8 cellular contexts compared by ENCODE assay signal in genomic region chr17:4161179-4161559, GRCh38. TPM values are rescaled to one million over a fixed set of nuclear protein-coding genes. Genes with fewer than 3 reads are reported as not detected.
A peak's percentile ranks its signal among the peaks of the same experiment; 100 is the strongest.
DNase-seq lines count a peak whose midpoint lies in the region; ATAC-seq and TF ChIP-seq lines count a peak whose summit lies in the region.

No MANE protein-coding gene starts in this region.

- no peak overlapping the region for H2AFZ ChIP-seq in osteoblast (ENCODE audit: low read length)

- H3K4me1 ChIP-seq in osteoblast (ENCODE audit: insufficient read depth, low read length), result peaks cover 10% of the 10 kb centered on the region

- no peaks in the 10 kb centered on the region for H3K4me1 Mint-ChIP-seq in Calu3 (ENCODE audit: low read depth, unreplicated experiment)

- ATAC-seq in GM21360 (IDR thresholded peaks at IDR 0.05; ENCODE audit: unreplicated experiment), result no peak
- ATAC-seq in HG02884 (IDR thresholded peaks at IDR 0.05; ENCODE audit: unreplicated experiment), result no peak

- H3K27ac Mint-ChIP-seq in Calu3 (ENCODE audit: unreplicated experiment), result no peak overlapping the region

- intact Hi-C loops in Calu3 (cut with micrococcal nuclease; ENCODE audit: unreplicated experiment), result no loop called here

- CTCF ChIA-PET in Calu3 (lab: Charles Lee), result no interaction called here

- H3K27ac ChIP-seq in cingulate gyrus (ENCODE audit: low read depth, low read length), result peak overlapping the region; percentile 80
- H3K27ac ChIP-seq in osteoblast (ENCODE audit: low read depth, low read length), result peak overlapping the region; percentile 26

- H3K9me3 Mint-ChIP-seq in Calu3 (ENCODE audit: low read depth, unreplicated experiment), result no peaks in the 10 kb centered on the region

- H3K36me3 Mint-ChIP-seq in Calu3 (ENCODE audit: insufficient read depth, unreplicated experiment), result peaks cover 6% of the 10 kb centered on the region

- peaks cover 25% of the 10 kb centered on the region for H3K36me3 ChIP-seq in osteoblast (ENCODE audit: insufficient read depth, low read length)

- TF ChIP-seq CTCF in Calu3 (IDR thresholded peaks at IDR 0.05; ENCODE audit: unreplicated experiment) (no peak), osteoblast (IDR thresholded peaks at IDR 0.05; ENCODE audit: extremely low read depth, low read depth, low read length) (peak; percentile 41)

- H3K9me3 ChIP-seq in osteoblast (ENCODE audit: low read depth, low read length), result no peaks in the 10 kb centered on the region

- H3K27me3 ChIP-seq in osteoblast (ENCODE audit: insufficient read depth, low read length), result no peaks in the 10 kb centered on the region

- H3K4me3 ChIP-seq in osteoblast (ENCODE audit: insufficient read depth, low read length), result no peak overlapping the region

- H3K79me2 ChIP-seq in osteoblast (ENCODE audit: insufficient read depth, low read length), result no peaks in the 10 kb centered on the region

- BruUV-seq in Calu3 (replicated peaks; lab: Mats Ljungman, UMichigan), result no TSS peak

- no peaks in the 10 kb centered on the region for H4K20me1 ChIP-seq in osteoblast (ENCODE audit: insufficient read depth, low read length)

- DNase-seq in Calu3 (peak; percentile 35), NCI-H2196 treated with DMSO at 0.1 percent for 48 hours (lab: John Stamatoyannopoulos, UW; ENCODE audit: unreplicated experiment) (peak; percentile 25), osteoblast (ENCODE audit: insufficient read length, low spot score, missing footprints) (peak; percentile 92), NCI-H1694 treated with DMSO at 0.1 percent for 48 hours (lab: John Stamatoyannopoulos, UW) (no peak)
- DNase-seq in effector CD8-positive, alpha-beta T cell (lab: John Stamatoyannopoulos, UW), result no peak

- no peak overlapping the region for H3K4me3 Mint-ChIP-seq in Calu3 (ENCODE audit: low read depth, unreplicated experiment)

- H3K4me2 ChIP-seq in osteoblast (ENCODE audit: insufficient read depth, low read length), result no peak overlapping the region

- H3K27me3 Mint-ChIP-seq in Calu3 (ENCODE audit: unreplicated experiment), result no peaks in the 10 kb centered on the region

RNA-seq across cellular contexts. Expression of gene CYB5D2, which starts 18.2 kb away (rescaled TPM):
- total RNA-seq in Calu3 (2022), result 3.3 and 4.1 TPM in 2 replicates
- 38.3 and 46.3 TPM in 2 replicates for total RNA-seq in osteoblast

RNA-seq across cellular contexts. Expression of gene ZZEF1, which starts 18.3 kb away (rescaled TPM):
- total RNA-seq in Calu3 (2022), result 25.3 and 25.9 TPM in 2 replicates
- 46.9 and 52.8 TPM in 2 replicates for total RNA-seq in osteoblast

Comparison
In these comparisons a context has a peak if more than half of its experiments do, and no peak if none do; other contexts are left out.
1. DNase-seq: peak in Calu3 (single experiment), NCI-H2196 treated with DMSO at 0.1 percent for 48 hours (single experiment) and osteoblast (single experiment); none in effector CD8-positive, alpha-beta T cell (single experiment) and NCI-H1694 treated with DMSO at 0.1 percent for 48 hours (single experiment).